33 cellular contexts compared by ENCODE assay signal in the genomic region with DNA sequence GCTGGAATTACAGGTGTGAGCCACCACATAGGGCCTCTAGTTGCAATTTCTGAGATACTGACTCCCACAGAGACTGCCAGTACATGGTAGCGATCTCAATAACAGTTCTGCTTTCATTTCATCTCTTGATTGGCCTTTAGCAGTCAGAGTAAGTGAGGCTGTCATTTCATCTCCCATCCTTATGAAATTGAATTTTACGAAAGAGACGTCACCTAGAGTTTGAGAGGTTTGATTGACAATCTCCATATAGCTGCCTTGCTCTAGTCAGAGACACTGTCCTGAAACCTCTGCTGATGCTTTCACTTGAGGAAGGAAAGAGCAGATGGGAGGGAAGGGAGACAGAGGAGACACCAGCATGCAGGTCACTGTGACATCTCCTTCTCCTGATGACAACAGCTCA.
"Had no signal": no experiment of that assay in that cellular context is flagged by ENCODE, and none has a peak within 500 bp of the region (broad histone marks: within the 10 kb centered on the region; RNA-seq: fewer than 3 reads in every experiment).

No MANE protein-coding gene starts in this region.

- DNase-seq: Karpas-422, Kasumi-1, KG1, MG63, MM.1S, MV-4-11, NCI-H1048, NCI-H1092, NCI-H1092 treated with DMSO at 0.1 percent for 48 hours, NCI-H1105, NCI-H1105 treated with DMSO at 0.1 percent for 48 hours, NCI-H1417, NCI-H1417 treated with DMSO at 0.1 percent for 48 hours, NCI-H1436, NCI-H1436 treated with DMSO at 0.1 percent for 48 hours, NCI-H1694, NCI-H1694 treated with DMSO at 0.1 percent for 48 hours, NCI-H187, NCI-H187 treated with DMSO at 0.1 percent for 48 hours, NCI-H1930, NCI-H2029, NCI-H2029 treated with DMSO at 0.1 percent for 48 hours, NCI-H2081 treated with DMSO at 0.1 percent for 48 hours, NCI-H2107, NCI-H2171, NCI-H2171 treated with DMSO at 0.1 percent for 48 hours, NCI-H2227 treated with DMSO at 0.1 percent for 48 hours, NCI-H226, NCI-H345, NCI-H446, NCI-H446 treated with DMSO at 0.1 percent for 48 hours, NCI-H510A had no signal

- H3K9me3 ChIP-seq: MG63 had no signal

- H3K4me2 ChIP-seq: KMS-11 had no signal

- H3K9ac ChIP-seq: KMS-11 had no signal

- H3K27ac ChIP-seq: KMS-11 had no signal

- H3K27me3 ChIP-seq: MG63 had no signal

- H3K4me3 ChIP-seq: MG63 had no signal

- H3K36me3 ChIP-seq: MG63 had no signal
